Comparison of ENCODE assay signal across 8 cellular contexts in genomic region chr2:16608661-16609643, GRCh38. TPM values are rescaled to one million over a fixed set of nuclear protein-coding genes. Genes with fewer than 3 reads are reported as not detected.
A peak's percentile ranks its signal among the peaks of the same experiment; 100 is the strongest.
DNase-seq lines count a peak whose midpoint lies in the region; ATAC-seq, FAIRE-seq and TF ChIP-seq lines count a peak whose summit lies in the region.

No MANE protein-coding gene starts in this region.

- H3K9me3 Mint-ChIP-seq in activated naive CD4-positive, alpha-beta T cell treated with anti-CD3 and anti-CD28 coated beads, Interleukin-2, amount 50 U/mL, for 72 hours, result no peaks in the 10 kb centered on the region

- intact Hi-C loops in Right ventricle myocardium superior (cut with DNase I) (loop anchor here (2.0 to 10.0 kb wide), 3 partner anchors 56 to 972 kb away; partner anchors contain the start of gene MYCN), pancreas (cut with DNase I) (loop anchor here in 2 of 3 donors (10.0 kb wide), 2 partner anchors 674 to 974 kb away; no protein-coding TSS in a partner anchor), tibial artery (cut with DNase I; ENCODE audit: low total_unique reads) (loop anchor here (5.0 kb wide), 1 partner anchor 972 kb away; no protein-coding TSS in a partner anchor)

- H3K27me3 ChIP-seq in pancreas, result no peaks in the 10 kb centered on the region
- H3K27me3 ChIP-seq in tibial artery, result peaks cover 0 to under 1% of the 10 kb centered on the region in 2 donors

- peak; percentile 83 to 91 (median 90) for TF ChIP-seq CTCF in pancreas (IDR thresholded peaks at IDR 0.05)
- TF ChIP-seq CTCF in tibial artery (IDR thresholded peaks at IDR 0.05), result peak; percentile 89 to 97

- peak overlapping the region; percentile 49 for H3K9ac ChIP-seq in SK-N-MC (ENCODE audit: insufficient read length)

- H3K4me1 ChIP-seq in pancreas (no peaks in the 10 kb centered on the region), tibial artery (peaks cover 0 to 9% (median 3%) of the 10 kb centered on the region in 4 donors)

- peak overlapping the region; percentile 59 for H3K27ac ChIP-seq in SK-N-MC
- peak overlapping the region in 1 of 4 donors; percentile 9 for H3K27ac ChIP-seq in pancreas
- no peak overlapping the region for H3K27ac ChIP-seq in tibial artery

- no peak overlapping the region for H3K27ac Mint-ChIP-seq in activated naive CD4-positive, alpha-beta T cell treated with anti-CD3 and anti-CD28 coated beads, Interleukin-2, amount 50 U/mL, for 72 hours

- H3K9me3 ChIP-seq in SK-N-MC (ENCODE audit: low read depth, low read length) (no peaks in the 10 kb centered on the region), pancreas (no peaks in the 10 kb centered on the region), tibial artery (no peaks in the 10 kb centered on the region)

- WGBS in pancreas, 2 donors, result 3 to 4% methylated on average over 21 of the region's 21 CpGs

- FAIRE-seq in pancreas (lab: Jason Lieb, UNC), result no peak

- peak; percentile 87 to 90 for ATAC-seq in activated naive CD4-positive, alpha-beta T cell treated with anti-CD3 and anti-CD28 coated beads, Interleukin-2, amount 50 U/mL, for 72 hours
- ATAC-seq in Right ventricle myocardium superior (ENCODE audit: poor library complexity), result peak; percentile 93
- peak; percentile 86 to 98 (median 96) for ATAC-seq in pancreas

- DNase-seq in GM04503 (ENCODE audit: low read depth) (peak; percentile 16), HCEC 1CT (peak; percentile 40), M059J (ENCODE audit: low read depth) (peak; percentile 55), SK-N-MC (ENCODE audit: low read depth, low spot score) (no peak), Right ventricle myocardium superior (peak; percentile 90), pancreas (peak; percentile 60 to 94 (median 80)), tibial artery (peak; percentile 80 to 87)
- peak; percentile 80 to 93 for DNase-seq in activated naive CD4-positive, alpha-beta T cell treated with anti-CD3 and anti-CD28 coated beads, Interleukin-2, amount 50 U/mL, for 72 hours (ENCODE audit: low spot score in 2 of 2)

- no peaks in the 10 kb centered on the region for H3K36me3 Mint-ChIP-seq in activated naive CD4-positive, alpha-beta T cell treated with anti-CD3 and anti-CD28 coated beads, Interleukin-2, amount 50 U/mL, for 72 hours

- H3K36me3 ChIP-seq in SK-N-MC (ENCODE audit: insufficient read depth, low read length) (peaks cover 10% of the 10 kb centered on the region; the same call in 1 of the 2 replicates), pancreas (no peaks in the 10 kb centered on the region), tibial artery (no peaks in the 10 kb centered on the region)

- H3K4me3 ChIP-seq in SK-N-MC (peak overlapping the region; percentile 81), pancreas (peak overlapping the region in 3 of 4 donors; percentile 4 to 43 (median 27)), tibial artery (peak overlapping the region; percentile 37 to 48)

RNA-seq across cellular contexts. Expression of gene CYRIA, which starts 56.7 kb away (rescaled TPM):
- 0.02 TPM in 1 of 2 replicates, not detected in the other for total RNA-seq in M059J (2014; rRNA removed; shearing (Covaris generic))
- 1 to 10 TPM; 2.7 to 3.1 TPM for total RNA-seq in activated naive CD4-positive, alpha-beta T cell treated with anti-CD3 and anti-CD28 coated beads, Interleukin-2, amount 50 U/mL, for 72 hours
- total RNA-seq in Right ventricle myocardium superior (3.9 TPM), pancreas (1 to 10 TPM; 1.2 to 7.6 (median 2.2) TPM)
- 1 to 10 TPM in 1 of 2 donors, under 1 TPM in 1; 0.65 to 1.3 TPM for polyA plus RNA-seq in pancreas

Comparison
In these comparisons a context has a peak if more than half of its experiments do, and no peak if none do; other contexts are left out.
1. H3K4me3 ChIP-seq: peak in every context shown above with its lines; median percentile 81 in SK-N-MC; 42 in tibial artery; 27 in pancreas.